ENCODE assay signal across 11 cellular contexts in the genomic region with DNA sequence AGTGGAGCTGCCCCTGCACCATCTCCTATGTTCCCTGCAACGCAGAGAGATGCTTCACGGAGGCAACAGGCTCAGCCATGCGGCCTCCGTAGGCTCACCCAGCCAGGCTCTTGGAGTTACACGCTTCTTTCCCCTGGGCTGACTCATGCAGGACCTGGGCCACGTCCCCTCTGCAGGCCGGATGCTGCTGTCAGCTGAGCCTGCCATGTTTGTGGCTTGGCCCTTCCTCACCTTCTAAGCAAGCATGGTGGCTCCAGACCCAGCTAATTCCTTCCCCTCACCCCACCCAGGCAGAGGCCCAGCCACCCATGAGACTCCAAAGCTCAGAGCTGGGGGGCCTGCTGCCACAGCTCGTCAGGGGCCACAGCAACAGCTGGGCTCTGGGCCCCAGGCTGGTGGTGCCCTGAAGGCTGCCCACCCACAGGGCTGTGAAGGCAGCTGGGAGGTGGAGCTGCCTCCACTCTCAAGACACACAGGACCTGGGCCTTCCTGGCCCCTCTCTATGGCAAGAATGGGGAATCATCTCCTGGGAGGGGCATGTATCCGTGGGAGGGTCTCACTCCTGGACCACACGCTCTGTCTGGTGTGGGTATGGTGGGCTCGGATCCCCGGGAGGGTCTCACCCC.
DNase-seq lines count a peak whose midpoint lies in the region; ATAC-seq, FAIRE-seq and TF ChIP-seq lines count a peak whose summit lies in the region.
"Had no signal": no experiment of that assay in that cellular context is flagged by ENCODE, and none has a peak within 500 bp of the region (broad histone marks: within the 10 kb centered on the region; RNA-seq: fewer than 3 reads in every experiment).

No MANE protein-coding gene starts in this region.

- H3K27me3 ChIP-seq in thyroid gland = no peaks in the 10 kb centered on the region
- H3K27me3 ChIP-seq: stomach had no signal

- peak; percentile 58 for ATAC-seq in activated CD8-positive, alpha-beta T cell treated with anti-CD3 and anti-CD28 coated beads, Interleukin-2, amount 10 ng/mL, durations not matched to agents 7 days and 5 days
- ATAC-seq in HG03439 (IDR thresholded peaks at IDR 0.05; ENCODE audit: unreplicated experiment) (no peak), HG02938 (IDR thresholded peaks at IDR 0.05; ENCODE audit: unreplicated experiment) (no peak)

- no peak overlapping the region for H3K4me3 Mint-ChIP-seq in activated CD8-positive, alpha-beta T cell treated with anti-CD3 and anti-CD28 coated beads, Interleukin-2, amount 10 ng/mL, durations not matched to agents 7 days and 5 days
- H3K4me3 Mint-ChIP-seq: nephron progenitor cell had no signal

- no peaks in the 10 kb centered on the region for H3K36me3 ChIP-seq in thyroid gland

- no peaks in the 10 kb centered on the region for H3K4me1 ChIP-seq in thyroid gland
- H3K4me1 ChIP-seq: stomach had no signal

- H3K9me3 Mint-ChIP-seq in activated CD8-positive, alpha-beta T cell treated with anti-CD3 and anti-CD28 coated beads, Interleukin-2, amount 10 ng/mL, durations not matched to agents 7 days and 5 days (ENCODE audit: insufficient read depth) = no peaks in the 10 kb centered on the region
- H3K9me3 Mint-ChIP-seq: nephron progenitor cell had no signal

- peaks cover 32% of the 10 kb centered on the region for H3K36me3 Mint-ChIP-seq in activated CD8-positive, alpha-beta T cell treated with anti-CD3 and anti-CD28 coated beads, Interleukin-2, amount 10 ng/mL, durations not matched to agents 7 days and 5 days (ENCODE audit: low read depth)

- POLR2A ChIA-PET in activated CD8-positive, alpha-beta T cell treated with anti-CD3 and anti-CD28 coated beads, Interleukin-2, amount 10 ng/mL, durations not matched to agents 7 days and 5 days (lab: Charles Lee) = no interaction called here

- no peak for TF ChIP-seq CTCF in foreskin fibroblast (IDR thresholded peaks at IDR 0.05; ENCODE audit: low read depth, low read length)
- TF ChIP-seq CTCF in thyroid gland (IDR thresholded peaks at IDR 0.05) = no peak

- DNase-seq in AG08395 (ENCODE audit: low spot score) (peak; percentile 84), ELR (ENCODE audit: low read depth) (peak; percentile 79), foreskin fibroblast (peak; percentile 31 to 49), thyroid gland (no peak), GM19239 (ENCODE audit: insufficient read length, low spot score) (no peak)
- DNase-seq in activated CD8-positive, alpha-beta T cell treated with anti-CD3 and anti-CD28 coated beads, Interleukin-2, amount 10 ng/mL, durations not matched to agents 7 days and 5 days = peak; percentile 53
- DNase-seq: NCI-H187, nephron progenitor cell, stomach had no signal

- H3K9me3 ChIP-seq in thyroid gland = no peaks in the 10 kb centered on the region
- H3K9me3 ChIP-seq: stomach had no signal

- CTCF ChIA-PET in activated CD8-positive, alpha-beta T cell treated with anti-CD3 and anti-CD28 coated beads, Interleukin-2, amount 10 ng/mL, durations not matched to agents 7 days and 5 days (lab: Charles Lee) = interaction anchor here (1.0 kb wide), 1 partner anchor 297 kb away, joined by 3 read pairs; no protein-coding TSS in a partner anchor

- intact Hi-C loops in thyroid gland (cut with DNase I) = no loop called here

- H3K4me1 Mint-ChIP-seq in activated CD8-positive, alpha-beta T cell treated with anti-CD3 and anti-CD28 coated beads, Interleukin-2, amount 10 ng/mL, durations not matched to agents 7 days and 5 days (ENCODE audit: low read depth) = peaks cover 21% of the 10 kb centered on the region

- H3K27ac Mint-ChIP-seq in activated CD8-positive, alpha-beta T cell treated with anti-CD3 and anti-CD28 coated beads, Interleukin-2, amount 10 ng/mL, durations not matched to agents 7 days and 5 days = peak overlapping the region; percentile 60

- H3K27me3 Mint-ChIP-seq in activated CD8-positive, alpha-beta T cell treated with anti-CD3 and anti-CD28 coated beads, Interleukin-2, amount 10 ng/mL, durations not matched to agents 7 days and 5 days (ENCODE audit: low read depth) = no peaks in the 10 kb centered on the region

- FAIRE-seq in GM19239 (lab: Jason Lieb, UNC) = no peak

- no peak overlapping the region for H3K27ac ChIP-seq in thyroid gland
- H3K27ac ChIP-seq: stomach had no signal

- no peak for TF ChIP-seq POLR2A in thyroid gland (IDR thresholded peaks at IDR 0.05)

- WGBS in thyroid gland, 2 donors = 93 to 96% methylated on average over 6 to 7 of the region's 12 CpGs

- H3K4me3 ChIP-seq in foreskin fibroblast (ENCODE audit: low read depth in 1 of 2, low read length in 2 of 2) = no peak overlapping the region
- H3K4me3 ChIP-seq in thyroid gland (replicated peaks in 1 of 3) = no peak overlapping the region
- H3K4me3 ChIP-seq: stomach had no signal

Comparison
In these comparisons a context has a peak if more than half of its experiments do, and no peak if none do; other contexts are left out.
1. DNase-seq: peak in AG08395 (single experiment), ELR (single experiment), activated CD8-positive, alpha-beta T cell treated with anti-CD3 and anti-CD28 coated beads, Interleukin-2, amount 10 ng/mL, durations not matched to agents 7 days and 5 days (single experiment) and foreskin fibroblast (2 of 2); none in thyroid gland (0 of 2) and GM19239 (single experiment).